8 cellular contexts compared by ENCODE assay signal in the genomic region with DNA sequence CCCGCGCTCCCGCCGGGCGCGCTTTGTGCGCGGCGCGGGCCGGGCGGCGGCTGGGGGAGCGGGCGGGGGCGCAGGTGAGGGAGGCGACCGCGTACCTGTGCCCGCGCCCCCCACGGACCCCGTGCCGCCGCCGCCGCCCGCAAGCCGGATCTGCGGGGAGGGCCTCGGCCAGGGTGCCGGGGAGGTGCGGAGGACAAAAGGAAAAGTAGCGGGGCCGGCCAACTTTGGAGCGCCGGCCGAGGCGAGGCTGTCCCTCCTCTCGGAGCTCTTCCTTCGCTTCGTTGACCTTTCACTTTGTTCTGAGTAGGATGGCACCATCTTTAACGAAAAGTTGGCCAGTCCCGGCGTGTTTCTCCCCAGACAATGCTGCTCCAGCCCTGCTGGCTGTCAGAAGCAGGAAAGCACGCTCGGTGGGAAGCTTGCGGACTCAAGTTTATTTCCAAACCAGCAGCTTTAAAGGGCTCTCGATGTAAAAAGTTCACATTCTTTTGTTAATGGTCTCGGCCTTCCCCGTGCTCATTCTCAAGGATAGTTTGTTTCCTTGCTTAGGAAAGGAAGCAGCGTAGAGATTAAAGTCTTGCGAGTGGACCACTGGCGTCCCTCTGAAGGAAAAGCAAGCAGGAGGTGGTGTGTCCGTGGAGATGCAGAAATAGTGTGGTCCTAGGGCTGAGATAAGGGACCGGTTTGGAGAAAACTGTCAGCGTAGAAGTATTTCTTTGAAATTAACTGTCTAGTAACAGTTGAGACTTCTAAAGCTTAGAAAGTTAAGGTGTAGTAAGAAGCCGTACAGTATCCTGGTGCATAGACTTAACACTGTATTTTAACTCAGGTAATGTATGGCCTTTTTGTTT. TPM values are rescaled to one million over a fixed set of nuclear protein-coding genes. Genes with fewer than 3 reads are reported as not detected.
DNase-seq lines count a peak whose midpoint lies in the region; ATAC-seq and TF ChIP-seq lines count a peak whose summit lies in the region.

No MANE protein-coding gene starts in this region.

- H3K27me3 ChIP-seq in GM06990 (replicated peaks; ENCODE audit: control insufficient read depth, insufficient read depth, low read length) = no peaks in the 10 kb centered on the region
- no peaks in the 10 kb centered on the region for H3K27me3 ChIP-seq in mammary epithelial cell (ENCODE audit: insufficient read depth, low read length)

- no peaks in the 10 kb centered on the region for H3K9me3 Mint-ChIP-seq in stimulated activated naive CD8-positive, alpha-beta T cell treated with anti-CD3 and anti-CD28 coated beads, Interleukin-15, Interleukin-2, amounts not matched to agents 100 ng/mL and 50 ng/mL, for 24 hours

- intact Hi-C loops in mammary epithelial cell (cut with micrococcal nuclease) = no loop called here

- ATAC-seq in HG02840 (IDR thresholded peaks at IDR 0.05; ENCODE audit: low FRiP score, unreplicated experiment) = peak; percentile 11

- peak overlapping the region; percentile 86 for H3K4me3 Mint-ChIP-seq in stimulated activated naive CD8-positive, alpha-beta T cell treated with anti-CD3 and anti-CD28 coated beads, Interleukin-15, Interleukin-2, amounts not matched to agents 100 ng/mL and 50 ng/mL, for 24 hours

- dilution Hi-C loops in mammary epithelial cell (cut with HindIII; ENCODE audit: low sequenced_read_pairs) = loop anchor here (5.0 kb wide), 1 partner anchor 37 kb away; no protein-coding TSS in a partner anchor

- peaks cover 22% of the 10 kb centered on the region for H3K36me3 Mint-ChIP-seq in stimulated activated naive CD8-positive, alpha-beta T cell treated with anti-CD3 and anti-CD28 coated beads, Interleukin-15, Interleukin-2, amounts not matched to agents 100 ng/mL and 50 ng/mL, for 24 hours (ENCODE audit: low read depth)

- H3K9ac ChIP-seq in mammary epithelial cell (ENCODE audit: insufficient read depth, low read length) = peak overlapping the region; percentile 71

- peaks cover 17% of the 10 kb centered on the region for H3K4me1 ChIP-seq in mammary epithelial cell (ENCODE audit: insufficient read depth, low read length)

- DNase-seq in 8988T (peak; percentile 56), GM06990 (ENCODE audit: extremely low read depth, insufficient read length) (peak; percentile 58), RPMI7951 (ENCODE audit: low read depth) (peak; percentile 46), mammary epithelial cell (peak; percentile 39), kidney tubule cell (ENCODE audit: low spot score) (peak; percentile 48), NCI-H510A treated with DMSO at 0.1 percent for 48 hours (lab: John Stamatoyannopoulos, UW) (no peak)

- peaks cover 16% of the 10 kb centered on the region for H3K36me3 ChIP-seq in GM06990 (ENCODE audit: control insufficient read depth, insufficient read depth, low read length)
- H3K36me3 ChIP-seq in mammary epithelial cell (ENCODE audit: insufficient read depth, low read length) = peaks cover 5% of the 10 kb centered on the region

- no peaks in the 10 kb centered on the region for H3K27me3 Mint-ChIP-seq in stimulated activated naive CD8-positive, alpha-beta T cell treated with anti-CD3 and anti-CD28 coated beads, Interleukin-15, Interleukin-2, amounts not matched to agents 100 ng/mL and 50 ng/mL, for 24 hours

- WGBS in mammary epithelial cell (ENCODE audit: low coverage, missing lambda C conversion rate) = 1% methylated on average over 21 of the region's 58 CpGs

- CTCF ChIA-PET in mammary epithelial cell (lab: Charles Lee; ENCODE audit: low non-redundant PET) = interaction anchor here (0.6 kb wide), 1 partner anchor 42 kb away, joined by 3 read pairs; no protein-coding TSS in a partner anchor

- H3K79me2 ChIP-seq in mammary epithelial cell (ENCODE audit: insufficient read depth, low read length) = peaks cover 88% of the 10 kb centered on the region

- peak overlapping the region; percentile 77 for H3K27ac Mint-ChIP-seq in stimulated activated naive CD8-positive, alpha-beta T cell treated with anti-CD3 and anti-CD28 coated beads, Interleukin-15, Interleukin-2, amounts not matched to agents 100 ng/mL and 50 ng/mL, for 24 hours

- no peaks in the 10 kb centered on the region for H3K9me3 ChIP-seq in mammary epithelial cell (replicated peaks; ENCODE audit: insufficient read depth, low read length)

- peak overlapping the region; percentile 84 for H3K4me3 ChIP-seq in GM06990 (replicated peaks; ENCODE audit: low read depth, low read length)
- H3K4me3 ChIP-seq in mammary epithelial cell (replicated peaks in 1 of 3; ENCODE audit: insufficient read depth in 1 of 3, low read depth in 2 of 3, low read length in 3 of 3) = peak overlapping the region; percentile 73 to 95 (median 88)

- H2AFZ ChIP-seq in mammary epithelial cell (ENCODE audit: low read depth, low read length) = peak overlapping the region; percentile 75

- H3K4me1 Mint-ChIP-seq in stimulated activated naive CD8-positive, alpha-beta T cell treated with anti-CD3 and anti-CD28 coated beads, Interleukin-15, Interleukin-2, amounts not matched to agents 100 ng/mL and 50 ng/mL, for 24 hours (ENCODE audit: low read depth) = peaks cover 52% of the 10 kb centered on the region

- no TSS peak for BruUV-seq in mammary epithelial cell (replicated peaks; lab: Mats Ljungman, UMichigan)

- peak overlapping the region; percentile 90 for H3K4me2 ChIP-seq in mammary epithelial cell (ENCODE audit: insufficient read depth, low read depth, low read length)

- H3K27ac ChIP-seq in mammary epithelial cell (ENCODE audit: insufficient read depth, low read depth, low read length) = peak overlapping the region; percentile 75

- in situ Hi-C loops in mammary epithelial cell (cut with MboI; ENCODE audit: low sequenced_read_pairs in 2 of 2) = no loop called here

- H4K20me1 ChIP-seq in mammary epithelial cell (ENCODE audit: insufficient read depth, low read length) = no peaks in the 10 kb centered on the region

- TF ChIP-seq CTCF in GM06990 (IDR thresholded peaks at IDR 0.05; ENCODE audit: insufficient read depth, low read length, poor library complexity, severe bottlenecking) = no peak
- TF ChIP-seq CTCF in mammary epithelial cell (conservative IDR thresholded peaks at IDR 0.05 in 1 of 2, IDR thresholded peaks at IDR 0.05 in 1 of 2; ENCODE audit: extremely low read depth in 1 of 2, insufficient read depth in 1 of 2, low read depth in 1 of 2, low read length in 2 of 2) = no peak

RNA-seq across cellular contexts. Expression of a gene that starts 0.7 kb away (rescaled TPM):
- 11.5 and 18.8 TPM in 2 replicates for total RNA-seq in RPMI7951 (2014; rRNA removed; shearing (Covaris generic))
- 10 to 100 TPM; 55.0 to 83.4 TPM for total RNA-seq in mammary epithelial cell
- 30.8 TPM for polyA plus RNA-seq in mammary epithelial cell
- polyA minus RNA-seq in mammary epithelial cell = 57.6 TPM

RNA-seq across cellular contexts. Expression of a gene that starts 14.0 kb away (rescaled TPM):
- 13.1 and 15.0 TPM in 2 replicates for total RNA-seq in RPMI7951 (2014; rRNA removed; shearing (Covaris generic))
- total RNA-seq in mammary epithelial cell = 100 to 1,000 TPM in 1 of 2 donors, 10 to 100 TPM in 1; 35.0 to 153 TPM
- polyA plus RNA-seq in mammary epithelial cell = 146 TPM
- 137 TPM for polyA minus RNA-seq in mammary epithelial cell

RNA-seq across cellular contexts. Expression of a gene that starts 29.2 kb away (rescaled TPM):
- 16.3 and 19.1 TPM in 2 replicates for total RNA-seq in RPMI7951 (2014; rRNA removed; shearing (Covaris generic))
- total RNA-seq in mammary epithelial cell = 10 to 100 TPM; 10.2 to 48.0 TPM
- polyA plus RNA-seq in mammary epithelial cell = 41.5 TPM
- 30.2 TPM for polyA minus RNA-seq in mammary epithelial cell

RNA-seq across cellular contexts. Expression of a gene that starts 40.7 kb away (rescaled TPM):
- 14.5 and 20.0 TPM in 2 replicates for total RNA-seq in RPMI7951 (2014; rRNA removed; shearing (Covaris generic))
- 10 to 100 TPM; 25.0 to 41.4 TPM for total RNA-seq in mammary epithelial cell
- 26.8 TPM for polyA plus RNA-seq in mammary epithelial cell
- polyA minus RNA-seq in mammary epithelial cell = 31.9 TPM
